8 cellular contexts compared by ENCODE assay signal in the genomic region with DNA sequence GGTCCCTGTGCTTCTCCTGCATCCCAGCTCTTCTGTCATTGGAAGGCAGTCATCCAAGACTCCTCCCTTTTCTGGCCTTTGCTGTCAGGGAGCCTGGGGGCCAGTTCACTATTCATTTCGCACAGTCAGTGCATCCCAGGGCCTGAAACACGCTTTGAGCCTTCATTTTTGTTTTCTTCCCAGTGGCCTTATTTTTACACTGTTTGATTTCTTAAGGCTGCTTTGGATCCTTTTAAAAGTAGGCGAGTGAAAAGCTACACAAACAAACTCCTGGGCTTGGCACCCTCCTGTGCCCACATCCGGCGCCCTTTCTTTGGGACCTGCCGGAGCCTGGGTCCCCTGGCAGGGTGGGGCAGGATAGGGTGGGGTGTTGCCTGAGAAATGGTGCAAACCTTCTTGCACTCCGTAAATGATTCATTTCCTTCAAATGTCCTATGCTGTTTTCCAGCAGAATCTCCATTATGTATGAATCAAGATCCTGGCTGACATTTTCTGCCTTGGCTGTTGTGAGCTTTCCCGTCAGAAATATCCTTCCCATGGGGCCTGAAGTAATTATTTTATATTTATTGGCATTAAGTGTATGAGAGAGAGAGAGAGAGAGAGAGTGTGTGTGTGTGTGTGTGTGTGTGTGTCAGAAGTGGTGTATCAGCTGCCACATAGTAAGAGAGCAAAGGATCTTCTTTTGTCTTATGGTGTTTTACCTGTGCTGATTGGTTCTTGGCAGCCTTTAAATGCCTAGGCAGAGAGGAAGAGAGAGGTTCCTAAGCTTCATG. TPM values are rescaled to one million over a fixed set of nuclear protein-coding genes. Genes with fewer than 3 reads are reported as not detected.
DNase-seq lines count a peak whose midpoint lies in the region; ATAC-seq and TF ChIP-seq lines count a peak whose summit lies in the region.

No MANE protein-coding gene starts in this region.

- H3K36me3 ChIP-seq in rectal smooth muscle tissue (ENCODE audit: control insufficient read depth, insufficient read depth, low read length) = no peaks in the 10 kb centered on the region

- POLR2A ChIA-PET in T-cell (lab: Charles Lee) = interaction anchor here in 1 of 2 donors (0.6 kb wide), 1 partner anchor 638 kb away, joined by 3 read pairs; no protein-coding TSS in a partner anchor

- H3K9me3 Mint-ChIP-seq in T-cell = peaks cover 6 to 18% (median 17%) of the 10 kb centered on the region in 3 donors

- peaks cover 39% of the 10 kb centered on the region for H3K36me3 Mint-ChIP-seq in T-cell

- H3K4me3 ChIP-seq in rectal smooth muscle tissue (ENCODE audit: low read length) = no peak overlapping the region

- H3K27me3 Mint-ChIP-seq in T-cell = no peaks in the 10 kb centered on the region

- peaks cover 91 to 98% (median 96%) of the 10 kb centered on the region in 3 donors for H3K4me1 Mint-ChIP-seq in T-cell

- no peaks in the 10 kb centered on the region for H3K27me3 ChIP-seq in rectal smooth muscle tissue (ENCODE audit: control insufficient read depth, insufficient read depth, low read length)

- TF ChIP-seq CTCF in GM20000 (IDR thresholded peaks at IDR 0.05; ENCODE audit: extremely low read depth, missing control alignments) = no peak

- DNase-seq in G401 (ENCODE audit: low spot score) (peak; percentile 52), T-cell (peak in 31 of 34 experiments; percentile 31 to 71 (median 51)), epithelial cell of prostate (ENCODE audit: low read depth, low spot score) (peak; percentile 34), SK-N-DZ (ENCODE audit: low spot score) (no peak), medulla oblongata (ENCODE audit: extremely low spot score) (no peak), GM20000 (ENCODE audit: low spot score) (no peak)

- H3K27ac ChIP-seq in epithelial cell of prostate = peak overlapping the region; percentile 98
- peak overlapping the region; percentile 33 for H3K27ac ChIP-seq in rectal smooth muscle tissue (ENCODE audit: low read depth, low read length)

- H3K4me3 Mint-ChIP-seq in T-cell = peak overlapping the region; percentile 25 to 57 (median 54)

- H3K4me1 ChIP-seq in rectal smooth muscle tissue (ENCODE audit: control insufficient read depth, insufficient read depth, low read length) = no peaks in the 10 kb centered on the region

- in situ Hi-C loops in G401 (cut with HindIII; ENCODE audit: low sequenced_read_pairs) = no loop called here

- H3K9ac ChIP-seq in rectal smooth muscle tissue (ENCODE audit: low read length) = no peak overlapping the region

- CTCF ChIA-PET in T-cell (lab: Charles Lee) = interaction anchor here in 1 of 2 donors (1.1 kb wide), 1 partner anchor 10 kb away, joined by 3 read pairs; no protein-coding TSS in a partner anchor

- peak overlapping the region; percentile 92 to 97 for H3K27ac Mint-ChIP-seq in T-cell

- ATAC-seq in T-cell (replicated peaks in 1 of 4) (peak; percentile 84 to 92 (median 88)), HG03025 (IDR thresholded peaks at IDR 0.05; ENCODE audit: low FRiP score, unreplicated experiment) (no peak)

RNA-seq across cellular contexts. Expression of gene BCR, which starts 45.6 kb away (rescaled TPM):
- total RNA-seq in G401 (2014; rRNA removed; shearing (Covaris generic)) = 32.4 and 55.9 TPM in 2 replicates
- total RNA-seq in T-cell = 100 to 1,000 TPM in 1 of 5 donors, 10 to 100 TPM in 4; 74.6 to 103 (median 85.5) TPM
- 28.3 and 44.3 TPM in 2 replicates for polyA plus RNA-seq in SK-N-DZ (2014; cell fraction: cytosol; rRNA removed)
- polyA plus RNA-seq in SK-N-DZ (2014; cell fraction: nucleus; rRNA removed) = 31.4 and 49.4 TPM in 2 replicates

Comparison
In these comparisons a context has a peak if more than half of its experiments do, and no peak if none do; other contexts are left out.
1. DNase-seq: peak in G401 (single experiment), T-cell (31 of 34) and epithelial cell of prostate (single experiment); none in SK-N-DZ (single experiment), medulla oblongata (single experiment) and GM20000 (single experiment).